Comparison of ENCODE assay signal across 10 cellular contexts in the genomic region with DNA sequence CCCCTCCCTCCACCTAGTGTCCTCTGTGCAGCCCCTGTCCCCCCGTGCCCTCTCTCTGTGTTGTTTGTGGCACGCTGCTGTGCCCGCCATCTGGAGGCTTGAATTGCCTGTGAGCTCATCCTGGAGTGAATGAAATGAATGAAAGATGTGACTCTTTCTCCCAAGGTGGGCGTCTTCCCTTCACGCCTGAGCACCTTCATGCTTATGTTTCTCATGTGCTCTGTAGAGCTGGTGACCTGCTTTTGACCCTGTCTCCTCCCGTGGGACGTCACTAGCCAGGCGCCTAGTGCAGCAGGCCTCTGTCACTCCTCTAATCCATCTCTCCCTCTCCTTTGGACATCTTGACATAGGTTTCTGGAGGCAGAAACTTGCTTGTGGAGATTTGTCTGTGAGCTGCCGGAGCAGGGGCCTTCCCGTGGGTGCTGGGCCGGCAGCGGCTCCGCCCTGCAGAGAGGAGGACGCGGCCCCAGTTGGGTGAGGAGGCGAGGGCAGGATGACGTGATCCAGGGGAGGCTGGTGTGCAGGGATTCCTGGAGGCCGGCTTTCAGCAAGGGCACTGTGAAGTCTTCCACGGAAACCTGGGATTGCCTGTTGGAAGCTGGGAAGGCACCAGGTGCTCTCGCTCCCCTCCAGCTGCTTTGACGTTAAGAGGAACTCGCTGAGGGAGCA. TPM values are rescaled to one million over a fixed set of nuclear protein-coding genes. Genes with fewer than 3 reads are reported as not detected.
DNase-seq lines count a peak whose midpoint lies in the region; ATAC-seq and TF ChIP-seq lines count a peak whose summit lies in the region.
"Had no signal": no experiment of that assay in that cellular context is flagged by ENCODE, and none has a peak within 500 bp of the region (broad histone marks: within the 10 kb centered on the region; RNA-seq: fewer than 3 reads in every experiment).

No MANE protein-coding gene starts in this region.

- H3K27me3 ChIP-seq in neural progenitor cell, result no peaks in the 10 kb centered on the region

- no peak overlapping the region for H3K4me2 ChIP-seq in neural progenitor cell

- no peaks in the 10 kb centered on the region for H3K9me3 Mint-ChIP-seq in activated T-helper 17 cell treated with anti-CD3 and anti-CD28 coated beads, Interleukin-2, amount 50 U/mL, for 72 hours
- no peaks in the 10 kb centered on the region for H3K9me3 Mint-ChIP-seq in neural progenitor cell

- peaks cover 9% of the 10 kb centered on the region for H4K20me1 ChIP-seq in neural progenitor cell (ENCODE audit: low read depth)

- ATAC-seq in GM18861 (IDR thresholded peaks at IDR 0.05; ENCODE audit: unreplicated experiment) (peak; percentile 75), HG02798 (IDR thresholded peaks at IDR 0.05; ENCODE audit: poor library complexity, unreplicated experiment) (peak; percentile 54)
- ATAC-seq in activated T-helper 17 cell treated with anti-CD3 and anti-CD28 coated beads, Interleukin-2, amount 50 U/mL, for 72 hours (replicated peaks), result peak; percentile 20

- peak overlapping the region; percentile 34 for H3K27ac ChIP-seq in neural progenitor cell

- H3K27me3 Mint-ChIP-seq in activated T-helper 17 cell treated with anti-CD3 and anti-CD28 coated beads, Interleukin-2, amount 50 U/mL, for 72 hours, result no peaks in the 10 kb centered on the region
- H3K27me3 Mint-ChIP-seq in neural progenitor cell (ENCODE audit: insufficient read depth, low read depth), result peaks cover 10% of the 10 kb centered on the region

- no peaks in the 10 kb centered on the region for H3K79me2 ChIP-seq in neural progenitor cell (ENCODE audit: low read depth)

- H3K4me3 ChIP-seq in neural progenitor cell, result no peak overlapping the region

- H3K9ac ChIP-seq in neural progenitor cell, result no peak overlapping the region

- peaks cover 45% of the 10 kb centered on the region for H3K36me3 Mint-ChIP-seq in activated T-helper 17 cell treated with anti-CD3 and anti-CD28 coated beads, Interleukin-2, amount 50 U/mL, for 72 hours (ENCODE audit: low read depth)
- peaks cover 14% of the 10 kb centered on the region for H3K36me3 Mint-ChIP-seq in neural progenitor cell

- TF ChIP-seq CTCF in neural progenitor cell (IDR thresholded peaks at IDR 0.05), result no peak

- no peaks in the 10 kb centered on the region for H3K36me3 ChIP-seq in neural progenitor cell

- H3F3A ChIP-seq in neural progenitor cell (ENCODE audit: low read depth), result no peaks in the 10 kb centered on the region

- H3K4me3 Mint-ChIP-seq in activated T-helper 17 cell treated with anti-CD3 and anti-CD28 coated beads, Interleukin-2, amount 50 U/mL, for 72 hours, result peak overlapping the region; percentile 10
- peak overlapping the region; percentile 40 for H3K4me3 Mint-ChIP-seq in neural progenitor cell

- no peaks in the 10 kb centered on the region for H3K4me1 ChIP-seq in neural progenitor cell

- H3K27ac Mint-ChIP-seq in activated T-helper 17 cell treated with anti-CD3 and anti-CD28 coated beads, Interleukin-2, amount 50 U/mL, for 72 hours, result peak overlapping the region; percentile 92
- H3K27ac Mint-ChIP-seq in neural progenitor cell, result peak overlapping the region; percentile 92

- peak; percentile 24 for DNase-seq in neural progenitor cell (ENCODE audit: low spot score)
- DNase-seq in SIG-M5 (lab: John Stamatoyannopoulos, UW), result no peak
- no peak for DNase-seq in activated CD4-positive, CD25-positive, alpha-beta regulatory T cell treated with anti-CD3 and anti-CD28 coated beads, Interleukin-2, amount 50 U/mL, for 72 hours
- DNase-seq in OCI-M1 (lab: John Stamatoyannopoulos, UW), result no peak
- DNase-seq: HCEC 1CT had no signal

- no peaks in the 10 kb centered on the region for H3K9me3 ChIP-seq in neural progenitor cell (ENCODE audit: low read depth)

- H2AFZ ChIP-seq in neural progenitor cell (replicated peaks), result no peak overlapping the region

- peaks cover 17% of the 10 kb centered on the region for H3K4me1 Mint-ChIP-seq in activated T-helper 17 cell treated with anti-CD3 and anti-CD28 coated beads, Interleukin-2, amount 50 U/mL, for 72 hours
- H3K4me1 Mint-ChIP-seq in neural progenitor cell, result peaks cover 12% of the 10 kb centered on the region

RNA-seq across cellular contexts. Expression of a gene that starts 40.6 kb away (rescaled TPM):
- total RNA-seq in activated T-helper 17 cell treated with anti-CD3 and anti-CD28 coated beads, Interleukin-2, amount 50 U/mL, for 72 hours, result not detected
- not detected in 2 replicates for total RNA-seq in neural progenitor cell (ENCODE audit: low replicate concordance)
- total RNA-seq: osteocyte, urinary bladder had no signal

Comparison
In these comparisons a context has a peak if more than half of its experiments do, and no peak if none do; other contexts are left out.
1. ATAC-seq: peak in every context shown above with its lines; median percentile 75 in GM18861; 54 in HG02798; 20 in activated T-helper 17 cell treated with anti-CD3 and anti-CD28 coated beads, Interleukin-2, amount 50 U/mL, for 72 hours.